In the genomic region with DNA sequence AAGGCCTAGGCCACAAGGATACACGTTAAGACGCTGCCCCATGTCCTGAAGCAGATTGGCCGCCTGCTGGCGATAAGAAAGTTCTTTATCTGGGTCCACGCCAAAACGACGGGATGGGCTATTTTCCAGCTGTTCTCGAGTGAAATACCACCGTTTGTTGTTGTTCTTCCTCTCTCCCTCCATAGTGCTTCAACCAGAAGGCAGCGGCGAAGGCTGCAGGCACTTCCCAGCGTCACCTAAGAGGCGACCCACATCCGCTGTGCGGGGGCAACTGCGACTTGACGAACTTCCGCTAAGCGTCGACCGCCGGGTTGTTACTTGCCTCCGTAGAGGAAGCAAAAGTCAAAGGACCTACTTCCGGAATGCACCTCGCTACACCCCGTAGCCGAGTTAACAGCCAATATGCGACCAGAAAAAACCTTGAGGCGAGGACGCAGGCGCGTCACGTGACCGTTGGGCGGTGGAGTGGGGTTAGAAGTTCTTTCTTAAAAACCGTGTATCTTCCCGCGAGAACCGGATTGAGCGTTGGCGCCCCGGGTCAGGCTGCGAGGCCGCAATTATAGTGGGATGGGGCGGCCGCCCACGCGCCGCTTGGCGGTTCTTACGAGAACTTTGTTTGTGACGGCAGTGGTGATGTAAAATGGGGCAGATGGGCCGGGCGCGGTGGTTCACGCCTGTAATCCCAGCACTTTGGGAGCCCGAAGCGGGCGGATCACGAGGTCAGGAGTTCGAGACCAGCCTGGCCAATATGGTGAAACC, we compare ENCODE assay signal across 1 cellular context.
TF ChIP-seq lines count a peak whose summit lies in the region.

A gene (minus strand): TSS at position 215 of the 759 bp plus-strand sequence. CDS start 32 bp downstream, at position 183.

TF ChIP-seq in K562, 482 proteins besides CTCF, POLR2A, EP300 and RAD21 (continued from another document and continues in another):
- TF ChIP-seq ZNF408 (CRISPR knock-in tag; IDR thresholded peaks at IDR 0.05; ENCODE audit: low read depth): no peak
- peak; percentile 29; the same call in 1 of the 2 replicates for TF ChIP-seq ZNF263 (CRISPR knock-in tag; IDR thresholded peaks at IDR 0.05; ENCODE audit: borderline replicate concordance)
- peak in 1 of 2 experiments; percentile 79; a peak in 1 of 4 replicates for TF ChIP-seq KDM4B (IDR thresholded peaks at IDR 0.05; ENCODE audit: borderline replicate concordance in 2 of 2, low read depth in 1 of 2)
- 0 out of 2 replicates have a peak, but pooled peaks have one; percentile 38 for TF ChIP-seq KDM2B (CRISPR knock-in tag; IDR thresholded peaks at IDR 0.05)
- TF ChIP-seq, protein P1, sequence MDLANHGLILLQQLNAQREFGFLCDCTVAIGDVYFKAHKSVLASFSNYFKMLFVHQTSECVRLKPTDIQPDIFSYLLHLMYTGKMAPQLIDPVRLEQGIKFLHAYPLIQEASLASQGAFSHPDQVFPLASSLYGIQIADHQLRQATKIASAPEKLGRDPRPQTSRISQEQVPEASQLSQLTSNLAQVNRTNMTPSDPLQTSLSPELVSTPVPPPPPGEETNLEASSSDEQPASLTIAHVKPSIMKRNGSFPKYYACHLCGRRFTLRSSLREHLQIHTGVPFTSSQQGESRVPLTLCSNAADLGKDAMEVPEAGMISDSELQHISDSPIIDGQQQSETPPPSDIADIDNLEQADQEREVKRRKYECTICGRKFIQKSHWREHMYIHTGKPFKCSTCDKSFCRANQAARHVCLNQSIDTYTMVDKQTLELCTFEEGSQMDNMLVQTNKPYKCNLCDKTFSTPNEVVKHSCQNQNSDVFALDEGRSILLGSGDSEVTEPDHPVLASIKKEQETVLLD (IDR thresholded peaks at IDR 0.05): 0 out of 2 replicates have a peak, but pooled peaks have one; percentile 15
- TF ChIP-seq SAP30 (IDR thresholded peaks at IDR 0.05; ENCODE audit: borderline replicate concordance, insufficient read depth, low read depth, low read length, poor library complexity, severe bottlenecking): peak; percentile 69
- no peak for TF ChIP-seq ZNF133 (CRISPR knock-in tag; IDR thresholded peaks at IDR 0.05)
- TF ChIP-seq U2AF2 (optimal IDR thresholded peaks at IDR 0.05; ENCODE audit: low read depth, low read length): no peak
- TF ChIP-seq ZNF184 (CRISPR knock-in tag; IDR thresholded peaks at IDR 0.05): no peak
- no peak for TF ChIP-seq PHB (CRISPR knock-in tag; IDR thresholded peaks at IDR 0.05)
- no peak for TF ChIP-seq PTTG1 (tag; IDR thresholded peaks at IDR 0.05; ENCODE audit: low read depth)
- peak; percentile 27 for TF ChIP-seq ZFP36 (IDR thresholded peaks at IDR 0.05; ENCODE audit: low read depth, low read length, partially characterized antibody)
- no peak for TF ChIP-seq SRSF3 (IDR thresholded peaks at IDR 0.05; ENCODE audit: insufficient read depth, low read length)
- TF ChIP-seq, protein P2, sequence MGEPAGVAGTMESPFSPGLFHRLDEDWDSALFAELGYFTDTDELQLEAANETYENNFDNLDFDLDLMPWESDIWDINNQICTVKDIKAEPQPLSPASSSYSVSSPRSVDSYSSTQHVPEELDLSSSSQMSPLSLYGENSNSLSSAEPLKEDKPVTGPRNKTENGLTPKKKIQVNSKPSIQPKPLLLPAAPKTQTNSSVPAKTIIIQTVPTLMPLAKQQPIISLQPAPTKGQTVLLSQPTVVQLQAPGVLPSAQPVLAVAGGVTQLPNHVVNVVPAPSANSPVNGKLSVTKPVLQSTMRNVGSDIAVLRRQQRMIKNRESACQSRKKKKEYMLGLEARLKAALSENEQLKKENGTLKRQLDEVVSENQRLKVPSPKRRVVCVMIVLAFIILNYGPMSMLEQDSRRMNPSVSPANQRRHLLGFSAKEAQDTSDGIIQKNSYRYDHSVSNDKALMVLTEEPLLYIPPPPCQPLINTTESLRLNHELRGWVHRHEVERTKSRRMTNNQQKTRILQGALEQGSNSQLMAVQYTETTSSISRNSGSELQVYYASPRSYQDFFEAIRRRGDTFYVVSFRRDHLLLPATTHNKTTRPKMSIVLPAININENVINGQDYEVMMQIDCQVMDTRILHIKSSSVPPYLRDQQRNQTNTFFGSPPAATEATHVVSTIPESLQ (CRISPR knock-in tag; IDR thresholded peaks at IDR 0.05): peak; percentile 91
- 0 out of 2 replicates have a peak, but pooled peaks have one; percentile 13 for TF ChIP-seq CBFA2T3 (IDR thresholded peaks at IDR 0.05)
- peak; percentile 82 for TF ChIP-seq TAF7 (tag; IDR thresholded peaks at IDR 0.05)
- TF ChIP-seq, protein P3, sequence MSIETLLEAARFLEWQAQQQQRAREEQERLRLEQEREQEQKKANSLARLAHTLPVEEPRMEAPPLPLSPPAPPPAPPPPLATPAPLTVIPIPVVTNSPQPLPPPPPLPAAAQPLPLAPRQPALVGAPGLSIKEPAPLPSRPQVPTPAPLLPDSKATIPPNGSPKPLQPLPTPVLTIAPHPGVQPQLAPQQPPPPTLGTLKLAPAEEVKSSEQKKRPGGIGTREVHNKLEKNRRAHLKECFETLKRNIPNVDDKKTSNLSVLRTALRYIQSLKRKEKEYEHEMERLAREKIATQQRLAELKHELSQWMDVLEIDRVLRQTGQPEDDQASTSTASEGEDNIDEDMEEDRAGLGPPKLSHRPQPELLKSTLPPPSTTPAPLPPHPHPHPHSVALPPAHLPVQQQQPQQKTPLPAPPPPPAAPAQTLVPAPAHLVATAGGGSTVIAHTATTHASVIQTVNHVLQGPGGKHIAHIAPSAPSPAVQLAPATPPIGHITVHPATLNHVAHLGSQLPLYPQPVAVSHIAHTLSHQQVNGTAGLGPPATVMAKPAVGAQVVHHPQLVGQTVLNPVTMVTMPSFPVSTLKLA (conservative IDR thresholded peaks at IDR 0.05): peak; percentile 80 to 91
- TF ChIP-seq, protein P4, sequence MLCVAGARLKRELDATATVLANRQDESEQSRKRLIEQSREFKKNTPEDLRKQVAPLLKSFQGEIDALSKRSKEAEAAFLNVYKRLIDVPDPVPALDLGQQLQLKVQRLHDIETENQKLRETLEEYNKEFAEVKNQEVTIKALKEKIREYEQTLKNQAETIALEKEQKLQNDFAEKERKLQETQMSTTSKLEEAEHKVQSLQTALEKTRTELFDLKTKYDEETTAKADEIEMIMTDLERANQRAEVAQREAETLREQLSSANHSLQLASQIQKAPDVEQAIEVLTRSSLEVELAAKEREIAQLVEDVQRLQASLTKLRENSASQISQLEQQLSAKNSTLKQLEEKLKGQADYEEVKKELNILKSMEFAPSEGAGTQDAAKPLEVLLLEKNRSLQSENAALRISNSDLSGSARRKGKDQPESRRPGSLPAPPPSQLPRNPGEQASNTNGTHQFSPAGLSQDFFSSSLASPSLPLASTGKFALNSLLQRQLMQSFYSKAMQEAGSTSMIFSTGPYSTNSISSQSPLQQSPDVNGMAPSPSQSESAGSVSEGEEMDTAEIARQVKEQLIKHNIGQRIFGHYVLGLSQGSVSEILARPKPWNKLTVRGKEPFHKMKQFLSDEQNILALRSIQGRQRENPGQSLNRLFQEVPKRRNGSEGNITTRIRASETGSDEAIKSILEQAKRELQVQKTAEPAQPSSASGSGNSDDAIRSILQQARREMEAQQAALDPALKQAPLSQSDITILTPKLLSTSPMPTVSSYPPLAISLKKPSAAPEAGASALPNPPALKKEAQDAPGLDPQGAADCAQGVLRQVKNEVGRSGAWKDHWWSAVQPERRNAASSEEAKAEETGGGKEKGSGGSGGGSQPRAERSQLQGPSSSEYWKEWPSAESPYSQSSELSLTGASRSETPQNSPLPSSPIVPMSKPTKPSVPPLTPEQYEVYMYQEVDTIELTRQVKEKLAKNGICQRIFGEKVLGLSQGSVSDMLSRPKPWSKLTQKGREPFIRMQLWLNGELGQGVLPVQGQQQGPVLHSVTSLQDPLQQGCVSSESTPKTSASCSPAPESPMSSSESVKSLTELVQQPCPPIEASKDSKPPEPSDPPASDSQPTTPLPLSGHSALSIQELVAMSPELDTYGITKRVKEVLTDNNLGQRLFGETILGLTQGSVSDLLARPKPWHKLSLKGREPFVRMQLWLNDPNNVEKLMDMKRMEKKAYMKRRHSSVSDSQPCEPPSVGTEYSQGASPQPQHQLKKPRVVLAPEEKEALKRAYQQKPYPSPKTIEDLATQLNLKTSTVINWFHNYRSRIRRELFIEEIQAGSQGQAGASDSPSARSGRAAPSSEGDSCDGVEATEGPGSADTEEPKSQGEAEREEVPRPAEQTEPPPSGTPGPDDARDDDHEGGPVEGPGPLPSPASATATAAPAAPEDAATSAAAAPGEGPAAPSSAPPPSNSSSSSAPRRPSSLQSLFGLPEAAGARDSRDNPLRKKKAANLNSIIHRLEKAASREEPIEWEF (CRISPR knock-in tag; IDR thresholded peaks at IDR 0.05): no peak
- no peak for TF ChIP-seq MIER1 (IDR thresholded peaks at IDR 0.05; ENCODE audit: low read depth)
- no peak; the same call in 1 of the 2 replicates for TF ChIP-seq SMARCC2 (IDR thresholded peaks at IDR 0.05; ENCODE audit: low read depth)
- TF ChIP-seq STAG1 (CRISPR knock-in tag; IDR thresholded peaks at IDR 0.05; ENCODE audit: borderline replicate concordance): no peak
- no peak for TF ChIP-seq YBX1 (IDR thresholded peaks at IDR 0.05)
- peak in 1 of 2 experiments; percentile 6; a peak in 1 of 4 replicates for TF ChIP-seq NONO (IDR thresholded peaks at IDR 0.05; ENCODE audit: low read depth in 2 of 2, low read length in 1 of 2)
- peak; percentile 35 for TF ChIP-seq MYNN (IDR thresholded peaks at IDR 0.05)
- no peak for TF ChIP-seq MYNN (CRISPR knock-in tag; IDR thresholded peaks at IDR 0.05)
- no peak for TF ChIP-seq ZNF232 (CRISPR knock-in tag; IDR thresholded peaks at IDR 0.05)
- no peak for TF ChIP-seq ZC3H11A (IDR thresholded peaks at IDR 0.05; ENCODE audit: low read depth, low read length)
- no peak for TF ChIP-seq SRF (CRISPR knock-in tag; IDR thresholded peaks at IDR 0.05)
- TF ChIP-seq, protein P5, sequence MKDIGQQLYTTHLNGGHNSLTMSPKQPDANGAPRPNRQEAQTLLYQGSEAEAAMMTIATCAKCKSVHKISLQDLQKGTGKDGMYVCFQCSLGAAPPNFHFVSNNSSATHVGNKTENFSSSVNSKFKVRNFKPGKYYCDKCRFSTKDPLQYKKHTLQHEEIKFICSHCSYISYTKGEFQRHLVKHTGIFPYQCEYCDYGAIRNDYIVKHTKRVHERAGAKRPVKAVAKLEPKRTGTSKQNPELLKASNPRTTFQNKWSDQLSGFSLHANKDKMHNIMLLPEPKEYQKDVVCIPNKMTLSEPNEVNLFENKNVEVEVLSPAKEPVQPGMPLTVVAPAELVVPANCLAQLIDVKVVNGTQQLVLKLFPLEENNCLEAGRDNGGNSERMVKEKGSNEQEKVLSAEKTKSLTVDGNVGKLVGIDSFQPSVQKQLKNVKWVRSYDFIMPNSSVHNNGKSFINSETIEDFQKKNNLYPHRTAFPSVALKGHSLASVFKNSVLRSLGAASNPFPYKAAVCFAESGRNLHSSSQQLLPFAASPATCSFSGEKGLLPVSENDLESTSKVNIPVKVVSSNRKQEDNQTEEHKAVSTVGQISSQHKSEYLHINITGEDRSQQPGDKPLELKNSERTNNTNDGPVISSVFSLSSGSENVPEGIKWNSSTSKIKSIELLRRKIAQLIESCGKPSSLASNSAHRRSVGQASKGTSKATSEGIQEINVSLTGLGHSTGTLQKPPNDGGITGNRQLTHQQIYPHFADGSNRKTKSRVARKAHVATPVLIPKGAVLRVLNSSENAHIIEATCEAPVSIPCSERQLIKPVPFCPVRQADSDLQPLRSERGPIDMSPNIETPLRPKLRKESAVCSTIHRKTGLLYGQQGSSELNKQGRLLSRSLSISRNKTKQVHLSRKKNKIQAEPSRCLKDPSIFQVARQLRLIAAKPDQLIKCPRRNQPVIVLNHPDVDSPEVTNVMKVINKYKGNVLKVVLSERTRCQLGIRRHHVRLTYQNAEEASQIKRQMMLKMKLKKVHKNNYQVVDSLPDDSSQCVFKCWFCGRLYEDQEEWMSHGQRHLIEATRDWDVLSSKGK (CRISPR knock-in tag; IDR thresholded peaks at IDR 0.05): no peak
- TF ChIP-seq SIRT6 (IDR thresholded peaks at IDR 0.05; ENCODE audit: low read depth, low read length): no peak
- TF ChIP-seq ARID1B (IDR thresholded peaks at IDR 0.05): peak; percentile 70
- TF ChIP-seq CHD4 (IDR thresholded peaks at IDR 0.05; ENCODE audit: insufficient read depth, insufficient replicate concordance, low read depth, low read length, poor library complexity, severe bottlenecking): no peak
- TF ChIP-seq ZNF551 (CRISPR knock-in tag; IDR thresholded peaks at IDR 0.05): no peak
- TF ChIP-seq MAZ (CRISPR knock-in tag; conservative IDR thresholded peaks at IDR 0.05 in 1 of 2, IDR thresholded peaks at IDR 0.05 in 1 of 2): peak; percentile 79 to 88; a peak in 3 of 4 replicates
- no peak; the same call in 1 of the 2 replicates for TF ChIP-seq PML (IDR thresholded peaks at IDR 0.05; ENCODE audit: low read length)
- TF ChIP-seq RBBP5 (IDR thresholded peaks at IDR 0.05; ENCODE audit: borderline replicate concordance, insufficient read depth, low read length, poor library complexity, severe bottlenecking): peak; percentile 74
- TF ChIP-seq NFE2L1 (tag; IDR thresholded peaks at IDR 0.05; ENCODE audit: borderline replicate concordance, low read depth): no peak
- TF ChIP-seq CSDE1 (IDR thresholded peaks at IDR 0.05): peak in 1 of 2 experiments; percentile 61; a peak in 2 of 4 replicates
- TF ChIP-seq, protein P6, sequence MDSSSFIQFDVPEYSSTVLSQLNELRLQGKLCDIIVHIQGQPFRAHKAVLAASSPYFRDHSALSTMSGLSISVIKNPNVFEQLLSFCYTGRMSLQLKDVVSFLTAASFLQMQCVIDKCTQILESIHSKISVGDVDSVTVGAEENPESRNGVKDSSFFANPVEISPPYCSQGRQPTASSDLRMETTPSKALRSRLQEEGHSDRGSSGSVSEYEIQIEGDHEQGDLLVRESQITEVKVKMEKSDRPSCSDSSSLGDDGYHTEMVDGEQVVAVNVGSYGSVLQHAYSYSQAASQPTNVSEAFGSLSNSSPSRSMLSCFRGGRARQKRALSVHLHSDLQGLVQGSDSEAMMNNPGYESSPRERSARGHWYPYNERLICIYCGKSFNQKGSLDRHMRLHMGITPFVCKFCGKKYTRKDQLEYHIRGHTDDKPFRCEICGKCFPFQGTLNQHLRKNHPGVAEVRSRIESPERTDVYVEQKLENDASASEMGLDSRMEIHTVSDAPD (CRISPR knock-in tag; IDR thresholded peaks at IDR 0.05): no peak
- TF ChIP-seq ZNF175 (CRISPR knock-in tag; IDR thresholded peaks at IDR 0.05; ENCODE audit: low read depth): 0 out of 2 replicates have a peak, but pooled peaks have one; percentile 6
- no peak for TF ChIP-seq BRCA1 (IDR thresholded peaks at IDR 0.05)
- TF ChIP-seq BRCA1 (CRISPR knock-in tag; IDR thresholded peaks at IDR 0.05): no peak; the same call in 1 of the 2 replicates
- TF ChIP-seq, protein P7, sequence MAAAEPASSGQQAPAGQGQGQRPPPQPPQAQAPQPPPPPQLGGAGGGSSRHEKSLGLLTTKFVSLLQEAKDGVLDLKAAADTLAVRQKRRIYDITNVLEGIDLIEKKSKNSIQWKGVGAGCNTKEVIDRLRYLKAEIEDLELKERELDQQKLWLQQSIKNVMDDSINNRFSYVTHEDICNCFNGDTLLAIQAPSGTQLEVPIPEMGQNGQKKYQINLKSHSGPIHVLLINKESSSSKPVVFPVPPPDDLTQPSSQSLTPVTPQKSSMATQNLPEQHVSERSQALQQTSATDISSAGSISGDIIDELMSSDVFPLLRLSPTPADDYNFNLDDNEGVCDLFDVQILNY (CRISPR knock-in tag; IDR thresholded peaks at IDR 0.05): 0 out of 2 replicates have a peak, but pooled peaks have one; percentile 82
- no peak for TF ChIP-seq ERF (CRISPR knock-in tag; IDR thresholded peaks at IDR 0.05)
